8 cellular contexts compared by ENCODE assay signal in genomic region chr17:67374329-67375053, GRCh38. TPM values are rescaled to one million over a fixed set of nuclear protein-coding genes. Genes with fewer than 3 reads are reported as not detected.
DNase-seq lines count a peak whose midpoint lies in the region; ATAC-seq and TF ChIP-seq lines count a peak whose summit lies in the region.

No MANE protein-coding gene starts in this region.

- 12 to 17% (median 14%) methylated on average over 12 of the region's 12 CpGs for WGBS in heart left ventricle, 4 donors

- no peaks in the 10 kb centered on the region for H3K36me3 ChIP-seq in CD8-positive, alpha-beta memory T cell (ENCODE audit: insufficient read depth, low read length)
- H3K36me3 ChIP-seq in heart left ventricle = no peaks in the 10 kb centered on the region

- peaks cover 24% of the 10 kb centered on the region for H3K4me1 ChIP-seq in CD8-positive, alpha-beta memory T cell (ENCODE audit: insufficient read depth, low read length)
- peaks cover 0 to 37% (median 16%) of the 10 kb centered on the region in 12 donors for H3K4me1 ChIP-seq in heart left ventricle

- no peak overlapping the region for H3K27ac ChIP-seq in CD8-positive, alpha-beta memory T cell (ENCODE audit: low read depth, low read length)
- no peak overlapping the region for H3K27ac ChIP-seq in heart left ventricle

- peak; percentile 79 to 91 (median 82) for DNase-seq in CD8-positive, alpha-beta memory T cell
- peak; percentile 40 for DNase-seq in GOT3 (lab: John Stamatoyannopoulos, UW)
- DNase-seq in NCI-H1694 treated with DMSO at 0.1 percent for 48 hours (lab: John Stamatoyannopoulos, UW) = peak; percentile 73
- peak; percentile 72 to 87 (median 79) for DNase-seq in T-helper 1 cell
- DNase-seq in activated naive CD8-positive, alpha-beta T cell treated with anti-CD3 and anti-CD28 coated beads, Interleukin-2, amount 10 ng/mL, durations not matched to agents 7 days and 5 days = peak; percentile 89
- peak; percentile 84 to 94 (median 89) for DNase-seq in heart left ventricle
- DNase-seq in renal cortical epithelial cell (ENCODE audit: low read depth) = peak; percentile 67

- H3K4me1 Mint-ChIP-seq in CD8-positive, alpha-beta memory T cell = peaks cover 25 to 32% (median 25%) of the 10 kb centered on the region in 3 donors
- H3K4me1 Mint-ChIP-seq in activated naive CD8-positive, alpha-beta T cell treated with anti-CD3 and anti-CD28 coated beads, Interleukin-2, amount 10 ng/mL, durations not matched to agents 7 days and 5 days = peaks cover 27% of the 10 kb centered on the region

- peaks cover 0 to 15% (median 5%) of the 10 kb centered on the region in 3 donors for H3K36me3 Mint-ChIP-seq in CD8-positive, alpha-beta memory T cell
- peaks cover 5% of the 10 kb centered on the region for H3K36me3 Mint-ChIP-seq in activated naive CD8-positive, alpha-beta T cell treated with anti-CD3 and anti-CD28 coated beads, Interleukin-2, amount 10 ng/mL, durations not matched to agents 7 days and 5 days

- no peaks in the 10 kb centered on the region for H3K9me3 ChIP-seq in CD8-positive, alpha-beta memory T cell (ENCODE audit: low read length)
- no peaks in the 10 kb centered on the region for H3K9me3 ChIP-seq in heart left ventricle

- CTCF ChIA-PET in CD8-positive, alpha-beta memory T cell (lab: Charles Lee) = interaction anchor here (0.6 to 11.7 kb wide), 37 partner anchors 9 to 335 kb away, joined by 3 to 269 read pairs (median 6); partner anchors contain the start of gene PSMD12

- H3K27ac Mint-ChIP-seq in CD8-positive, alpha-beta memory T cell = peak overlapping the region; percentile 24 to 89 (median 74)
- peak overlapping the region; percentile 61 for H3K27ac Mint-ChIP-seq in activated naive CD8-positive, alpha-beta T cell treated with anti-CD3 and anti-CD28 coated beads, Interleukin-2, amount 10 ng/mL, durations not matched to agents 7 days and 5 days

- no peaks in the 10 kb centered on the region for H3K27me3 ChIP-seq in CD8-positive, alpha-beta memory T cell (ENCODE audit: insufficient read depth, low read length, poor library complexity, severe bottlenecking)
- no peaks in the 10 kb centered on the region for H3K27me3 ChIP-seq in heart left ventricle

- TF ChIP-seq POLR2A in heart left ventricle (IDR thresholded peaks at IDR 0.05) = no peak

- peak overlapping the region; percentile 42 to 92 (median 68) for H3K4me3 Mint-ChIP-seq in CD8-positive, alpha-beta memory T cell
- H3K4me3 Mint-ChIP-seq in activated naive CD8-positive, alpha-beta T cell treated with anti-CD3 and anti-CD28 coated beads, Interleukin-2, amount 10 ng/mL, durations not matched to agents 7 days and 5 days = peak overlapping the region; percentile 58

- TF ChIP-seq CTCF in heart left ventricle (IDR thresholded peaks at IDR 0.05) = peak; percentile 77 to 92 (median 86)

- H3K9me3 Mint-ChIP-seq in CD8-positive, alpha-beta memory T cell = no peaks in the 10 kb centered on the region
- no peaks in the 10 kb centered on the region for H3K9me3 Mint-ChIP-seq in activated naive CD8-positive, alpha-beta T cell treated with anti-CD3 and anti-CD28 coated beads, Interleukin-2, amount 10 ng/mL, durations not matched to agents 7 days and 5 days

- H3K4me3 ChIP-seq in CD8-positive, alpha-beta memory T cell (ENCODE audit: low read length) = no peak overlapping the region
- H3K4me3 ChIP-seq in heart left ventricle = peak overlapping the region in 1 of 12 donors; percentile 17

- peak; percentile 37 for ATAC-seq in activated naive CD8-positive, alpha-beta T cell treated with anti-CD3 and anti-CD28 coated beads, Interleukin-2, amount 10 ng/mL, durations not matched to agents 7 days and 5 days (ENCODE audit: low read depth)
- ATAC-seq in heart left ventricle (peak; percentile 40 to 75 (median 62)), HG03439 (IDR thresholded peaks at IDR 0.05; ENCODE audit: unreplicated experiment) (no peak)

- intact Hi-C loops in heart left ventricle (cut with DNase I) = loop anchor here (1.0 to 10.0 kb wide), 12 partner anchors 103 to 317 kb away; no protein-coding TSS in a partner anchor

- peaks cover 0 to 3% of the 10 kb centered on the region in 2 donors for H3K27me3 Mint-ChIP-seq in CD8-positive, alpha-beta memory T cell
- no peaks in the 10 kb centered on the region for H3K27me3 Mint-ChIP-seq in activated naive CD8-positive, alpha-beta T cell treated with anti-CD3 and anti-CD28 coated beads, Interleukin-2, amount 10 ng/mL, durations not matched to agents 7 days and 5 days

- POLR2A ChIA-PET in CD8-positive, alpha-beta memory T cell (lab: Charles Lee) = interaction anchor here (0.9 to 1.1 kb wide), 2 partner anchors 67 to 101 kb away, joined by 4 to 8 read pairs; no protein-coding TSS in a partner anchor
- POLR2A ChIA-PET in activated naive CD8-positive, alpha-beta T cell treated with anti-CD3 and anti-CD28 coated beads, Interleukin-2, amount 10 ng/mL, durations not matched to agents 7 days and 5 days (lab: Charles Lee) = interaction anchor here (0.5 to 7.3 kb wide), 8 partner anchors 9 to 451 kb away, joined by 3 to 120 read pairs (median 4); partner anchors contain the start of genes BPTF and NOL11

RNA-seq across cellular contexts. Expression of gene PITPNC1, which starts 2.6 kb away (rescaled TPM):
- total RNA-seq in CD8-positive, alpha-beta memory T cell = 10 to 100 TPM; 43.1 to 45.1 TPM
- polyA plus RNA-seq in CD8-positive, alpha-beta memory T cell = 163 TPM
- total RNA-seq in activated naive CD8-positive, alpha-beta T cell treated with anti-CD3 and anti-CD28 coated beads, Interleukin-2, amount 10 ng/mL, durations not matched to agents 7 days and 5 days = 100 to 1,000 TPM; 100 to 104 TPM
- 10 to 100 TPM in 6 of 9 donors, 1 to 10 TPM in 3; 8.4 to 20.8 (median 11.3) TPM for total RNA-seq in heart left ventricle
- 10 to 100 TPM in 1 of 2 donors, 1 to 10 TPM in 1; 7.0 to 15.8 TPM for polyA plus RNA-seq in heart left ventricle
- total RNA-seq in renal cortical epithelial cell = 7.3 and 9.6 TPM in 2 replicates

RNA-seq across cellular contexts. Expression of gene PSMD12, which starts 8.1 kb away (rescaled TPM):
- total RNA-seq in CD8-positive, alpha-beta memory T cell = 10 to 100 TPM; 91.1 to 94.2 TPM
- polyA plus RNA-seq in CD8-positive, alpha-beta memory T cell = 40.2 TPM
- 10 to 100 TPM; 39.8 to 40.5 TPM for total RNA-seq in activated naive CD8-positive, alpha-beta T cell treated with anti-CD3 and anti-CD28 coated beads, Interleukin-2, amount 10 ng/mL, durations not matched to agents 7 days and 5 days
- 10 to 100 TPM; 18.2 to 57.2 (median 46.5) TPM for total RNA-seq in heart left ventricle
- 10 to 100 TPM; 25.8 to 57.5 TPM for polyA plus RNA-seq in heart left ventricle
- 31.8 and 53.4 TPM in 2 replicates for total RNA-seq in renal cortical epithelial cell
